ENCODE assay signal across 11 cellular contexts in genomic region chr11:11396290-11397042, GRCh38. TPM values are rescaled to one million over a fixed set of nuclear protein-coding genes. Genes with fewer than 3 reads are reported as not detected.
DNase-seq lines count a peak whose midpoint lies in the region; ATAC-seq and TF ChIP-seq lines count a peak whose summit lies in the region.
"Had no signal": no experiment of that assay in that cellular context is flagged by ENCODE, and none has a peak within 500 bp of the region (broad histone marks: within the 10 kb centered on the region; RNA-seq: fewer than 3 reads in every experiment).

No MANE protein-coding gene starts in this region.

- H3K36me3 Mint-ChIP-seq in activated naive CD8-positive, alpha-beta T cell treated with anti-CD3 and anti-CD28 coated beads for 36 hours: no peaks in the 10 kb centered on the region
- H3K36me3 Mint-ChIP-seq in activated T-cell treated with anti-CD3 and anti-CD28 coated beads, Interleukin-2, amount 50 U/mL, for 72 hours (ENCODE audit: insufficient read depth in 2 of 2): no peaks in the 10 kb centered on the region

- no peak overlapping the region for H3K27ac Mint-ChIP-seq in activated naive CD8-positive, alpha-beta T cell treated with anti-CD3 and anti-CD28 coated beads for 36 hours
- no peak overlapping the region for H3K27ac Mint-ChIP-seq in activated T-cell treated with anti-CD3 and anti-CD28 coated beads, Interleukin-2, amount 50 U/mL, for 72 hours

- H3K27me3 ChIP-seq in esophagus muscularis mucosa (no peaks in the 10 kb centered on the region), neuronal stem cell (ENCODE audit: control insufficient read depth in 3 of 3, insufficient read depth in 3 of 3, low read depth in 1 of 3, low read length in 3 of 3) (no peaks in the 10 kb centered on the region), HAP-1 (ENCODE audit: low read depth) (no peaks in the 10 kb centered on the region)
- H3K27me3 ChIP-seq: ovary had no signal

- H3K4me2 ChIP-seq in neuronal stem cell (ENCODE audit: insufficient read depth, low read length, poor library complexity, severe bottlenecking): no peak overlapping the region

- WGBS in esophagus muscularis mucosa: 35% methylated on average over 11 of the region's 11 CpGs
- WGBS in neuronal stem cell (ENCODE audit: extremely low coverage in 2 of 2, insufficient read length in 2 of 2, insufficient replicate concordance in 1 of 2), 2 donors: no CpG with 5 or more reads among the region's 11 CpGs

- intact Hi-C loops in esophagus muscularis mucosa (cut with DNase I): no loop called here

- H3K9me3 ChIP-seq in esophagus muscularis mucosa (no peaks in the 10 kb centered on the region), neuronal stem cell (replicated peaks in 1 of 2; ENCODE audit: control insufficient read depth in 2 of 2, insufficient read depth in 1 of 2, low read depth in 1 of 2, low read length in 2 of 2) (no peaks in the 10 kb centered on the region), HAP-1 (no peaks in the 10 kb centered on the region)
- H3K9me3 ChIP-seq: Caco-2, ovary had no signal

- H3K14ac ChIP-seq in neuronal stem cell (ENCODE audit: low read length): no peak overlapping the region

- in situ Hi-C loops in HAP-1 (cut with MboI; ENCODE audit: low sequenced_read_pairs): no loop called here
- in situ Hi-C loops in GM13977 (cut with MboI; ENCODE audit: low pct_unique_long_range_greater_than_20kb, low sequenced_read_pairs, unreplicated experiment): no loop called here

- no peak overlapping the region for H3K4me3 Mint-ChIP-seq in activated naive CD8-positive, alpha-beta T cell treated with anti-CD3 and anti-CD28 coated beads for 36 hours
- H3K4me3 Mint-ChIP-seq in activated T-cell treated with anti-CD3 and anti-CD28 coated beads, Interleukin-2, amount 50 U/mL, for 72 hours: no peak overlapping the region

- H3K79me1 ChIP-seq in neuronal stem cell (ENCODE audit: low read depth, low read length): no peaks in the 10 kb centered on the region

- H2AFZ ChIP-seq in neuronal stem cell (ENCODE audit: low read length): peak overlapping the region; percentile 18

- H3K4ac ChIP-seq in neuronal stem cell (ENCODE audit: low read length): no peak overlapping the region

- no peak for ATAC-seq in activated T-cell treated with anti-CD3 and anti-CD28 coated beads, Interleukin-2, amount 50 U/mL, for 72 hours (replicated peaks in 1 of 2)

- H3K4me1 ChIP-seq in esophagus muscularis mucosa (peaks cover 18 to 45% (median 33%) of the 10 kb centered on the region in 4 donors), neuronal stem cell (ENCODE audit: control insufficient read depth in 2 of 2, insufficient read depth in 1 of 2, low read depth in 1 of 2, low read length in 2 of 2) (peaks cover 0 to 1% of the 10 kb centered on the region in 2 donors), HAP-1 (no peaks in the 10 kb centered on the region)
- H3K4me1 ChIP-seq: Caco-2 had no signal

- no peak overlapping the region for H2BK120ac ChIP-seq in neuronal stem cell (ENCODE audit: low read depth, low read length)

- H2BK15ac ChIP-seq in neuronal stem cell (ENCODE audit: low read length): no peak overlapping the region

- no peaks in the 10 kb centered on the region for H3K4me1 Mint-ChIP-seq in activated naive CD8-positive, alpha-beta T cell treated with anti-CD3 and anti-CD28 coated beads for 36 hours
- no peaks in the 10 kb centered on the region for H3K4me1 Mint-ChIP-seq in activated T-cell treated with anti-CD3 and anti-CD28 coated beads, Interleukin-2, amount 50 U/mL, for 72 hours (ENCODE audit: low read depth)

- no peak for TF ChIP-seq POLR2A in esophagus muscularis mucosa (IDR thresholded peaks at IDR 0.05; ENCODE audit: low read depth)

- H2BK12ac ChIP-seq in neuronal stem cell (ENCODE audit: low read length): no peak overlapping the region

- no peak overlapping the region for H3K18ac ChIP-seq in neuronal stem cell (ENCODE audit: low read length)

- no peak overlapping the region for H4K8ac ChIP-seq in neuronal stem cell (ENCODE audit: low read depth, low read length)

- TF ChIP-seq EP300 in esophagus muscularis mucosa (IDR thresholded peaks at IDR 0.05): no peak

- no peak overlapping the region for H2AK5ac ChIP-seq in neuronal stem cell (ENCODE audit: low read depth, low read length)

- H3K4me3 ChIP-seq in AG10803 (ENCODE audit: low read length): no peak overlapping the region
- peak overlapping the region in 1 of 4 donors; percentile 2 for H3K4me3 ChIP-seq in esophagus muscularis mucosa
- H3K4me3 ChIP-seq in neuronal stem cell (ENCODE audit: low read length in 2 of 2): no peak overlapping the region
- no peak overlapping the region for H3K4me3 ChIP-seq in HAP-1
- H3K4me3 ChIP-seq: ovary had no signal

- no peak overlapping the region for H2BK5ac ChIP-seq in neuronal stem cell (ENCODE audit: low read length)

- H3K36me3 ChIP-seq in esophagus muscularis mucosa (no peaks in the 10 kb centered on the region), neuronal stem cell (replicated peaks in 1 of 2; ENCODE audit: control insufficient read depth in 2 of 2, insufficient read depth in 2 of 2, low read length in 2 of 2) (no peaks in the 10 kb centered on the region), HAP-1 (replicated peaks) (no peaks in the 10 kb centered on the region)
- H3K36me3 ChIP-seq: ovary had no signal

- H4K91ac ChIP-seq in neuronal stem cell (ENCODE audit: low read depth, low read length, poor library complexity): no peak overlapping the region

- H3K9ac ChIP-seq in neuronal stem cell (ENCODE audit: low read depth, low read length, poor library complexity): no peak overlapping the region

- no peak overlapping the region for H3K23ac ChIP-seq in neuronal stem cell (ENCODE audit: low read depth, low read length, poor library complexity)

- peak overlapping the region; percentile 60 to 73 (median 69) for H3K27ac ChIP-seq in esophagus muscularis mucosa (replicated peaks in 1 of 4)
- no peak overlapping the region for H3K27ac ChIP-seq in neuronal stem cell (replicated peaks; ENCODE audit: low read length)
- H3K27ac ChIP-seq: ovary had no signal

- peaks cover 7% of the 10 kb centered on the region for H3K27me3 Mint-ChIP-seq in activated naive CD8-positive, alpha-beta T cell treated with anti-CD3 and anti-CD28 coated beads for 36 hours
- H3K27me3 Mint-ChIP-seq in activated T-cell treated with anti-CD3 and anti-CD28 coated beads, Interleukin-2, amount 50 U/mL, for 72 hours (ENCODE audit: low read depth): no peaks in the 10 kb centered on the region

- TF ChIP-seq CTCF in AG10803 (conservative IDR thresholded peaks at IDR 0.05; ENCODE audit: low read length): no peak
- TF ChIP-seq CTCF in esophagus muscularis mucosa (IDR thresholded peaks at IDR 0.05): no peak
- TF ChIP-seq CTCF in GM13977 (IDR thresholded peaks at IDR 0.05; ENCODE audit: extremely low read depth, insufficient read depth, missing control alignments): no peak

- peak; percentile 92 for DNase-seq in AG10803 (ENCODE audit: low read depth)
- peak; percentile 20 for DNase-seq in NCI-H69 (lab: John Stamatoyannopoulos, UW)
- DNase-seq in esophagus muscularis mucosa (ENCODE audit: extremely low spot score): no peak
- DNase-seq in neuronal stem cell (ENCODE audit: low spot score): no peak
- no peak for DNase-seq in activated naive CD8-positive, alpha-beta T cell treated with anti-CD3 and anti-CD28 coated beads for 36 hours
- no peak for DNase-seq in HAP-1 (ENCODE audit: low spot score in 2 of 2)
- DNase-seq in GM13977 (ENCODE audit: low spot score): no peak
- DNase-seq in activated T-cell treated with anti-CD3 and anti-CD28 coated beads, Interleukin-2, amount 50 U/mL, for 72 hours: no peak
- DNase-seq: Caco-2, NCI-H1436 had no signal

- H3K9me3 Mint-ChIP-seq in activated naive CD8-positive, alpha-beta T cell treated with anti-CD3 and anti-CD28 coated beads for 36 hours: no peaks in the 10 kb centered on the region
- H3K9me3 Mint-ChIP-seq in activated T-cell treated with anti-CD3 and anti-CD28 coated beads, Interleukin-2, amount 50 U/mL, for 72 hours: no peaks in the 10 kb centered on the region

RNA-seq across cellular contexts. Expression of gene CSNK2A3, which starts 43.4 kb away (rescaled TPM):
- total RNA-seq in esophagus muscularis mucosa: 1 to 10 TPM in 2 of 4 donors, under 1 TPM in 2; 0.83 to 2.8 (median 1.1) TPM
- 1.9 TPM for polyA plus RNA-seq in neuronal stem cell (2013, experiment 1 of 2)
- polyA plus RNA-seq in neuronal stem cell (2013, experiment 2 of 2): 2.4 TPM
- 1 to 10 TPM; 2.5 to 3.4 TPM for total RNA-seq in activated naive CD8-positive, alpha-beta T cell treated with anti-CD3 and anti-CD28 coated beads for 36 hours
- total RNA-seq in activated T-cell treated with anti-CD3 and anti-CD28 coated beads, Interleukin-2, amount 50 U/mL, for 72 hours: 1 to 10 TPM in 1 of 2 donors, under 1 TPM in 1; 0.29 to 1.3 TPM

Comparison
In these comparisons a context has a peak if more than half of its experiments do, and no peak if none do; other contexts are left out.
1. DNase-seq: peak in AG10803 (single experiment) and NCI-H69 (single experiment); none in esophagus muscularis mucosa (single experiment), neuronal stem cell (single experiment), activated naive CD8-positive, alpha-beta T cell treated with anti-CD3 and anti-CD28 coated beads for 36 hours (single experiment), HAP-1 (0 of 2), GM13977 (single experiment) and activated T-cell treated with anti-CD3 and anti-CD28 coated beads, Interleukin-2, amount 50 U/mL, for 72 hours (0 of 2).